In genomic region chr2:52405958-52406357, GRCh38 we compare ENCODE assay signal across 27 cellular contexts.
"Had no signal": no experiment of that assay in that cellular context is flagged by ENCODE, and none has a peak within 500 bp of the region (broad histone marks: within the 10 kb centered on the region; RNA-seq: fewer than 3 reads in every experiment).

No MANE protein-coding gene starts in this region.

- H3K4me3 ChIP-seq: SJCRH30, SK-N-MC had no signal

- H3K36me3 ChIP-seq: brain microvascular endothelial cell, SJCRH30 had no signal

- H3K27ac ChIP-seq: brain microvascular endothelial cell, RWPE1, SJCRH30, SK-N-MC had no signal

- H3K4me1 ChIP-seq: SJCRH30 had no signal

- H3K9me3 ChIP-seq: SJCRH30 had no signal

- H3K27me3 ChIP-seq: brain microvascular endothelial cell, SJCRH30 had no signal

- ATAC-seq: activated CD8-positive, alpha-beta T cell treated with anti-CD3 and anti-CD28 coated beads for 36 hours; activated T-cell treated with anti-CD3 and anti-CD28 coated beads, Interleukin-2, amount 50 U/mL, for 72 hours; activated T-helper 17 cell treated with anti-CD3 and anti-CD28 coated beads, Interleukin-2, amount 50 U/mL, for 72 hours; PC-3 had no signal

- DNase-seq: activated CD4-positive, alpha-beta T cell treated with anti-CD3 and anti-CD28 coated beads, Interleukin-2, amount 10 ng/mL, durations not matched to agents 24 days and 14 days; activated CD4-positive, alpha-beta T cell treated with anti-CD3 and anti-CD28 coated beads, Interleukin-2, amount 50 U/mL, for 4 hours; activated CD8-positive, alpha-beta T cell treated with anti-CD3 and anti-CD28 coated beads for 36 hours; activated effector memory CD4-positive, alpha-beta T cell treated with anti-CD3 and anti-CD28 coated beads, Interleukin-2, amount 50 U/mL, for 16 hours; activated naive CD4-positive, alpha-beta T cell; activated naive CD4-positive, alpha-beta T cell treated with anti-CD3 and anti-CD28 coated beads, Interleukin-2, amount 50 U/mL, for 16 hours; activated naive CD8-positive, alpha-beta T cell treated with anti-CD3 and anti-CD28 coated beads for 36 hours; activated T-cell treated with anti-CD3 and anti-CD28 coated beads, Interleukin-2, amount 50 U/mL, for 1 hour; activated T-cell treated with anti-CD3 and anti-CD28 coated beads, Interleukin-2, amount 50 U/mL, for 72 hours; amniotic stem cell; aorta; brain microvascular endothelial cell; Karpas-422; KBM-7; NCI-H1105; NCI-H1417 treated with DMSO at 0.1 percent for 48 hours; NCI-H1930; NCI-H2081 treated with DMSO at 0.1 percent for 48 hours; NCI-H345; NCI-H524 treated with DMSO at 0.1 percent for 48 hours; NK-92 treated with Interleukin-12 subunit alpha and Interleukin-12 subunit beta, amount 100 ng/mL, for 24 hours; PC-3; SHP77; SJCRH30 had no signal
